Comparison of ENCODE assay signal across 30 cellular contexts in genomic region chrX:21181232-21181853, GRCh38.
"Had no signal": no experiment of that assay in that cellular context is flagged by ENCODE, and none has a peak within 500 bp of the region (broad histone marks: within the 10 kb centered on the region; RNA-seq: fewer than 3 reads in every experiment).

No MANE protein-coding gene starts in this region.

- DNase-seq: activated CD4-positive, alpha-beta memory T cell treated with anti-CD3 and anti-CD28 coated beads for 36 hours; activated CD4-positive, alpha-beta T cell treated with anti-CD3 and anti-CD28 coated beads for 36 hours; activated CD4-positive, alpha-beta T cell treated with anti-CD3 and anti-CD28 coated beads, Interleukin-2, amount 10 ng/mL, durations not matched to agents 24 days and 14 days; activated CD4-positive, CD25-positive, alpha-beta regulatory T cell; activated CD4-positive, CD25-positive, alpha-beta regulatory T cell treated with anti-CD3 and anti-CD28 coated beads, Interleukin-2, amount 50 U/mL, for 72 hours; activated CD8-positive, alpha-beta memory T cell treated with anti-CD3 and anti-CD28 coated beads, Interleukin-2, amount 10 ng/mL, durations not matched to agents 7 days and 5 days; activated CD8-positive, alpha-beta memory T cell treated with anti-CD3 and anti-CD28 coated beads, Interleukin-2, amount 50 U/mL, for 4 hours; activated CD8-positive, alpha-beta T cell treated with anti-CD3 and anti-CD28 coated beads, Interleukin-2, amount 10 ng/mL, durations not matched to agents 7 days and 5 days; activated effector memory CD4-positive, alpha-beta T cell treated with anti-CD3 and anti-CD28 coated beads, Interleukin-2, amount 50 U/mL, for 16 hours; activated naive CD4-positive, alpha-beta T cell treated with anti-CD3 and anti-CD28 coated beads for 36 hours; activated naive CD8-positive, alpha-beta T cell treated with anti-CD3 and anti-CD28 coated beads for 36 hours; activated naive CD8-positive, alpha-beta T cell treated with anti-CD3 and anti-CD28 coated beads, Interleukin-2, amount 50 U/mL, for 24 hours; activated T-cell treated with anti-CD3 and anti-CD28 coated beads, Interleukin-2, amount 50 U/mL, for 1 hour; activated T-cell treated with anti-CD3 and anti-CD28 coated beads, Interleukin-2, amount 50 U/mL, for 48 hours; adrenal gland; amygdala; aorta; central memory CD4-positive, alpha-beta T cell; cerebellar nuclear complex; dorsolateral prefrontal cortex; effector memory CD4-positive, alpha-beta T cell; endodermal cell; foreskin keratinocyte; gastrocnemius medialis; heart right ventricle; T-helper 2 cell had no signal

- H3K4me3 ChIP-seq: adrenal gland, breast epithelium, cardiac muscle cell, coronary artery, dorsolateral prefrontal cortex, gastrocnemius medialis, heart right ventricle had no signal

- H3K27me3 ChIP-seq: adrenal gland, cardiac muscle cell, foreskin keratinocyte, gastrocnemius medialis, heart right ventricle had no signal

- H3K4me1 ChIP-seq: adrenal gland, breast epithelium, foreskin keratinocyte, gastrocnemius medialis, heart right ventricle had no signal

- H3K9me3 ChIP-seq: adrenal gland, breast epithelium, gastrocnemius medialis, heart right ventricle had no signal

- H3K36me3 ChIP-seq: adrenal gland, breast epithelium, cardiac muscle cell, gastrocnemius medialis, heart right ventricle had no signal

- ATAC-seq: activated CD4-positive, alpha-beta T cell treated with anti-CD3 and anti-CD28 coated beads for 36 hours; activated CD8-positive, alpha-beta memory T cell treated with anti-CD3 and anti-CD28 coated beads, Interleukin-2, amount 10 ng/mL, durations not matched to agents 7 days and 5 days; activated CD8-positive, alpha-beta T cell treated with anti-CD3 and anti-CD28 coated beads, Interleukin-2, amount 10 ng/mL, durations not matched to agents 7 days and 5 days; activated naive CD8-positive, alpha-beta T cell treated with anti-CD3 and anti-CD28 coated beads, Interleukin-2, amount 50 U/mL, for 24 hours; esophagus mucosa; foreskin keratinocyte; gastrocnemius medialis; heart right ventricle had no signal

- H3K27ac ChIP-seq: adrenal gland, breast epithelium, cardiac muscle cell, coronary artery, dorsolateral prefrontal cortex, foreskin keratinocyte, gastrocnemius medialis, heart right ventricle had no signal
